In genomic region chr2:60862642-60863041, GRCh38 we compare ENCODE assay signal across 13 cellular contexts.
"Had no signal": no experiment of that assay in that cellular context is flagged by ENCODE, and none has a peak within 500 bp of the region (broad histone marks: within the 10 kb centered on the region; RNA-seq: fewer than 3 reads in every experiment).

No MANE protein-coding gene starts in this region.

- H3K36me3 ChIP-seq: esophagus squamous epithelium, left ventricle myocardium inferior, right atrium auricular region had no signal

- H3K9me3 ChIP-seq: esophagus squamous epithelium, testis had no signal

- H3K4me3 ChIP-seq: esophagus squamous epithelium, left ventricle myocardium inferior, right atrium auricular region, testis had no signal

- DNase-seq: activated CD4-positive, alpha-beta T cell treated with anti-CD3 and anti-CD28 coated beads, Interleukin-2, amount 50 U/mL, for 1 hour; activated effector memory CD4-positive, alpha-beta T cell treated with anti-CD3 and anti-CD28 coated beads, Interleukin-2, amount 50 U/mL, for 16 hours; dermis blood vessel endothelial cell; effector memory CD4-positive, alpha-beta T cell; esophagus squamous epithelium; immature natural killer cell; kidney glomerular epithelial cell; left ventricle myocardium inferior; mammary epithelial cell; stimulated activated CD4-positive, alpha-beta T cell treated with anti-CD3 and anti-CD28 coated beads, Interleukin-12 subunit alpha, Interleukin-12 subunit beta, amount 100 ng/mL, for 4 hours; stimulated activated CD4-positive, alpha-beta T cell treated with anti-CD3 and anti-CD28 coated beads, Interleukin-2, amount 100 ng/mL, for 24 hours had no signal

- H3K4me1 ChIP-seq: left ventricle myocardium inferior, right atrium auricular region, testis had no signal

- H3K27me3 ChIP-seq: esophagus squamous epithelium, right atrium auricular region, testis had no signal

- H3K27ac ChIP-seq: esophagus squamous epithelium, left ventricle myocardium inferior, right atrium auricular region, testis had no signal
